ENCODE assay signal across 10 cellular contexts in genomic region chr12:67426067-67426466, GRCh38.
A peak's percentile ranks its signal among the peaks of the same experiment; 100 is the strongest.
DNase-seq lines count a peak whose midpoint lies in the region; ATAC-seq and TF ChIP-seq lines count a peak whose summit lies in the region.
"Had no signal": no experiment of that assay in that cellular context is flagged by ENCODE, and none has a peak within 500 bp of the region (broad histone marks: within the 10 kb centered on the region; RNA-seq: fewer than 3 reads in every experiment).

No MANE protein-coding gene starts in this region.

- DNase-seq in AG08395 (ENCODE audit: low spot score) = peak; percentile 40
- DNase-seq in SJSA1 (ENCODE audit: low read depth in 1 of 2, low spot score in 2 of 2) = peak in 1 of 2 experiments; percentile 26
- DNase-seq in kidney glomerular epithelial cell (lab: John Stamatoyannopoulos, UW) = peak; percentile 48
- DNase-seq in activated CD4-positive, CD25-positive, alpha-beta regulatory T cell (lab: John Stamatoyannopoulos, UW) = no peak
- no peak for DNase-seq in suprapubic skin (ENCODE audit: low spot score in 2 of 2)
- DNase-seq in stimulated activated CD4-positive, alpha-beta T cell treated with anti-CD3 and anti-CD28 coated beads, Interleukin-4, amount 100 ng/mL, for 4 hours = no peak

- TF ChIP-seq EP300 in suprapubic skin (IDR thresholded peaks at IDR 0.05) = no peak

- H3K27ac ChIP-seq in SJSA1 (peak overlapping the region; percentile 3; the same call in 1 of the 2 replicates), suprapubic skin (no peak overlapping the region)
- H3K27ac ChIP-seq: neural progenitor cell, PC-9 had no signal

- H3K27me3 ChIP-seq in SJSA1 (replicated peaks) = no peaks in the 10 kb centered on the region
- no peaks in the 10 kb centered on the region for H3K27me3 ChIP-seq in suprapubic skin
- H3K27me3 ChIP-seq: neural progenitor cell had no signal

- H3K4me1 ChIP-seq in SJSA1 (replicated peaks) = peaks cover 11% of the 10 kb centered on the region
- peaks cover 3% of the 10 kb centered on the region for H3K4me1 ChIP-seq in suprapubic skin

- no peaks in the 10 kb centered on the region for H3K9me3 ChIP-seq in SJSA1 (replicated peaks)
- no peaks in the 10 kb centered on the region for H3K9me3 ChIP-seq in suprapubic skin

- ATAC-seq in HG02981 (IDR thresholded peaks at IDR 0.05; ENCODE audit: unreplicated experiment) = peak; percentile 38
- ATAC-seq in HG02840 (IDR thresholded peaks at IDR 0.05; ENCODE audit: low FRiP score, unreplicated experiment) = no peak

- no peak for TF ChIP-seq CTCF in suprapubic skin (IDR thresholded peaks at IDR 0.05)

- TF ChIP-seq POLR2A in suprapubic skin (IDR thresholded peaks at IDR 0.05) = no peak

- WGBS in suprapubic skin = 82% methylated on average over 2 of the region's 2 CpGs

- no peaks in the 10 kb centered on the region for H3K36me3 ChIP-seq in SJSA1
- H3K36me3 ChIP-seq in suprapubic skin = no peaks in the 10 kb centered on the region
- H3K36me3 ChIP-seq: neural progenitor cell had no signal

- no peak overlapping the region for H3K4me3 ChIP-seq in SJSA1
- H3K4me3 ChIP-seq in suprapubic skin = no peak overlapping the region
- H3K4me3 ChIP-seq: neural progenitor cell, PC-9 had no signal

Comparison
In these comparisons a context has a peak if more than half of its experiments do, and no peak if none do; other contexts are left out.
1. DNase-seq: peak in AG08395 (single experiment) and kidney glomerular epithelial cell (single experiment); none in activated CD4-positive, CD25-positive, alpha-beta regulatory T cell (0 of 4), suprapubic skin (0 of 2) and stimulated activated CD4-positive, alpha-beta T cell treated with anti-CD3 and anti-CD28 coated beads, Interleukin-4, amount 100 ng/mL, for 4 hours (0 of 2).